1 cellular context compared by ENCODE assay signal in the genomic region with DNA sequence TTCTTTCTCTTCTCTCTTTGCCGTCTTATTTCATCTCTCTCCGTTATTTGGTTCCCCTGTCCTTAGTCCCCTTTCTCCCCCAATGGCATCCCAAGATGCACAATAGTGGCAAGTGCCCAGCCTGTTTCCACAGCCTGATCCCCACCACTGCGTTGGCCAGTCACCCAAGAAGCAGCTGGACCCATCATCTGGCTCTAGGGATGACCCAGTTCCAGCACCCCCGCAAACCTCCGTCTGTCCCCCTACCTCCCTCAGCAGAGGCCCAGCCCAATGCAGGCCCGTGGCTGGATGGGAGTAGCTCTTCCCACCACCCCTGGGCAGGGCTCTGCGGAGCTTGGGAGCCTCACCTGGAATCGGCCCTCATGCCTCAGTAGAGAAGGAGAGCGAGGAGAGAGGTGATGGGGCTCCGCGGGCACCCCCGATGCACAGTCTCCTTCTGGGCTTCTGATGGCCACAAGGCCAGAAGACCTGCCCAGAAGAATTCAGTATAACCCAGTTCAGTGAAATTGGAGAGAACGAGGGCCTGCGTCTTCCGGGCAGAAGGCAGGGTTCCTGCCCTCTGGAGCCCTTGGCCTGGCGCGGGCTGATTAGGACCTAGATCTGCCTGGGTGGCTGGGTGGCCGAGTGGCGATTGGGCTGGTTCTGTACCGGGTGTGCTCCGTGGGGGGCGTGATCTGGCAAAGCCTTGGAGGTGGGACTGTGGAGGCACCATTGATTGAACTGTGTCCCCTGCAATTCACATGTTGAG.
TF ChIP-seq lines count a peak whose summit lies in the region.

No MANE protein-coding gene starts in this region.

TF ChIP-seq in IMR-90, 13 proteins besides CTCF, POLR2A, EP300 and RAD21 (continued from another document):
- TF ChIP-seq, protein P1, sequence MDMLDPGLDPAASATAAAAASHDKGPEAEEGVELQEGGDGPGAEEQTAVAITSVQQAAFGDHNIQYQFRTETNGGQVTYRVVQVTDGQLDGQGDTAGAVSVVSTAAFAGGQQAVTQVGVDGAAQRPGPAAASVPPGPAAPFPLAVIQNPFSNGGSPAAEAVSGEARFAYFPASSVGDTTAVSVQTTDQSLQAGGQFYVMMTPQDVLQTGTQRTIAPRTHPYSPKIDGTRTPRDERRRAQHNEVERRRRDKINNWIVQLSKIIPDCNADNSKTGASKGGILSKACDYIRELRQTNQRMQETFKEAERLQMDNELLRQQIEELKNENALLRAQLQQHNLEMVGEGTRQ (IDR thresholded peaks at IDR 0.05; ENCODE audit: low read depth, low read length) = no peak
- TF ChIP-seq BHLHE40 (IDR thresholded peaks at IDR 0.05; ENCODE audit: low read depth, low read length) (no peak), FOS (IDR thresholded peaks at IDR 0.05; ENCODE audit: low read depth, low read length) (no peak), CEBPB (IDR thresholded peaks at IDR 0.05; ENCODE audit: low read depth, low read length) (no peak), NFE2L2 (IDR thresholded peaks at IDR 0.05; ENCODE audit: low read depth, low read length) (no peak)
